In the genomic region with DNA sequence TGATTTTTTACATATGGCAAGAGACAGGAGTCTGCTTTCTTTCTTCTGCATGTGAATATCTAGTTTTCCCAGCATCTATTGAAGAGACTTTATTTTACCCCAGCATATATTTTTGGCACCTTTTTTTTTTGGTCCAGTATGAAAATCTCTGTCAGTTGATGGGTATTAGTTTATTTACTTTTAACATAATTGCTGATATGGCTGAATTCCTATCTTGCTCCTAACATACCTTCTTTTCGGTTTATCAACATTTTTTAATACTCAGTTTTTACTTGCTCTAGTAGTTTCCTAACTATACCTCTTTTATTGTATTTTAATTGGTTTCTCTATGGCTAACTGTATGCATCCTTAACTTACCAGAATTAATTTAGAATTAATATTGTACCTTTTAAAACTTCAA, we compare ENCODE assay signal across 1 cellular context.
A peak's percentile ranks its signal among the peaks of the same experiment; 100 is the strongest.
TF ChIP-seq lines count a peak whose summit lies in the region.

No MANE protein-coding gene starts in this region.

TF ChIP-seq in K562, 482 proteins besides CTCF, POLR2A, EP300 and RAD21 (continued from another document):
- TF ChIP-seq ZNF316 (IDR thresholded peaks at IDR 0.05) (peak; percentile 89), SREBF1 (IDR thresholded peaks at IDR 0.05; ENCODE audit: borderline replicate concordance, low read depth, low read length) (no peak), C11orf30 (IDR thresholded peaks at IDR 0.05; ENCODE audit: low read depth) (peak; percentile 62)
